8 cellular contexts compared by ENCODE assay signal in genomic region chr21:39184050-39184980, GRCh38. TPM values are rescaled to one million over a fixed set of nuclear protein-coding genes. Genes with fewer than 3 reads are reported as not detected.
DNase-seq lines count a peak whose midpoint lies in the region; ATAC-seq and TF ChIP-seq lines count a peak whose summit lies in the region.

No MANE protein-coding gene starts in this region.

- peaks cover 3% of the 10 kb centered on the region for H3K27me3 Mint-ChIP-seq in brain

- H3K4me1 ChIP-seq in DND-41 (ENCODE audit: insufficient read depth, low read length) (peaks cover 41% of the 10 kb centered on the region), Loucy (ENCODE audit: insufficient read depth, low read length, poor library complexity, severe bottlenecking) (peaks cover 39% of the 10 kb centered on the region), uterus (no peaks in the 10 kb centered on the region)

- H3K9ac ChIP-seq in DND-41 (ENCODE audit: low read depth, low read length) (peak overlapping the region; percentile 85), Loucy (ENCODE audit: low read depth, low read length, poor library complexity, severe bottlenecking) (peak overlapping the region; percentile 81)

- DNase-seq in DND-41 = no peak
- peak; percentile 3 to 19 for DNase-seq in lung microvascular endothelial cell (ENCODE audit: low read depth in 2 of 2)
- no peak for DNase-seq in uterus
- DNase-seq in islet precursor cell = no peak

- no peaks in the 10 kb centered on the region for H3F3A ChIP-seq in Loucy (ENCODE audit: low read depth)

- H3K4me2 ChIP-seq in DND-41 (ENCODE audit: insufficient read depth, low read length) (peak overlapping the region; percentile 89), Loucy (ENCODE audit: low read depth, low read length, poor library complexity, severe bottlenecking) (peak overlapping the region; percentile 94)

- H3K27ac Mint-ChIP-seq in brain = peak overlapping the region; percentile 80 to 98 (median 86)

- H4K20me1 ChIP-seq in DND-41 (ENCODE audit: insufficient read depth, low read length) (peaks cover 14% of the 10 kb centered on the region; the same call in 1 of the 2 replicates), Loucy (ENCODE audit: insufficient read depth, low read length, poor library complexity, severe bottlenecking) (peaks cover 26% of the 10 kb centered on the region)

- peaks cover 0 to 2% (median 0%) of the 10 kb centered on the region in 5 experiments for H3K9me3 Mint-ChIP-seq in brain

- H3K9me2 ChIP-seq in Loucy (replicated peaks; ENCODE audit: low read depth, low read length) = no peaks in the 10 kb centered on the region

- H3K79me2 ChIP-seq in DND-41 (ENCODE audit: insufficient read depth, low read length) (peaks cover 37% of the 10 kb centered on the region), Loucy (ENCODE audit: insufficient read depth, low read length) (peaks cover 53% of the 10 kb centered on the region)

- H3K36me3 Mint-ChIP-seq in brain = peaks cover 15% of the 10 kb centered on the region

- H3K4me1 Mint-ChIP-seq in brain = peaks cover 52% of the 10 kb centered on the region

- ATAC-seq in DND-41 (ENCODE audit: insufficient read depth, low read depth) (no peak), HG02852 (IDR thresholded peaks at IDR 0.05; ENCODE audit: unreplicated experiment) (no peak), HG02759 (IDR thresholded peaks at IDR 0.05; ENCODE audit: unreplicated experiment) (no peak)

- H3K27ac ChIP-seq in DND-41 (ENCODE audit: low read length) (peak overlapping the region; percentile 91), uterus (peak overlapping the region; percentile 94 to 95)

- H3K4me3 ChIP-seq in DND-41 (ENCODE audit: low read depth in 1 of 2, low read length in 2 of 2) = peak overlapping the region; percentile 89 to 97; a peak in 3 of 4 replicates
- H3K4me3 ChIP-seq in Loucy (ENCODE audit: low read length, poor library complexity, severe bottlenecking) = peak overlapping the region; percentile 88
- peak overlapping the region; percentile 76 to 83 for H3K4me3 ChIP-seq in uterus

- peak in 1 of 2 donors; percentile 9 for TF ChIP-seq POLR2A in uterus (IDR thresholded peaks at IDR 0.05)

- peak overlapping the region; percentile 95 to 99 (median 96) for H3K4me3 Mint-ChIP-seq in brain

- intact Hi-C loops in uterus (cut with DNase I; ENCODE audit: low total_unique reads) = loop anchor here (10.0 kb wide), 1 partner anchor 200 kb away; a partner anchor contains a TSS

- H2AFZ ChIP-seq in DND-41 (ENCODE audit: low read depth, low read length) = peak overlapping the region; percentile 92
- H2AFZ ChIP-seq in Loucy (ENCODE audit: low read length) = peak overlapping the region; percentile 87

- H3K9me3 ChIP-seq in DND-41 (ENCODE audit: insufficient read depth, low read length, severe bottlenecking) (no peaks in the 10 kb centered on the region), Loucy (ENCODE audit: insufficient read depth, low read depth, low read length) (no peaks in the 10 kb centered on the region), uterus (no peaks in the 10 kb centered on the region)

- H3K27me3 ChIP-seq in DND-41 (ENCODE audit: insufficient read depth, low read length, poor library complexity) (no peaks in the 10 kb centered on the region), Loucy (ENCODE audit: insufficient read depth, low read length, poor library complexity, severe bottlenecking) (no peaks in the 10 kb centered on the region), uterus (no peaks in the 10 kb centered on the region)

- TF ChIP-seq CTCF in DND-41 (IDR thresholded peaks at IDR 0.05; ENCODE audit: borderline replicate concordance, extremely low read depth, low read length, poor library complexity, severe bottlenecking) = no peak
- no peak for TF ChIP-seq CTCF in Loucy (conservative IDR thresholded peaks at IDR 0.05; ENCODE audit: low read length)
- TF ChIP-seq CTCF in brain (conservative IDR thresholded peaks at IDR 0.05) = peak in 1 of 2 experiments; percentile 13
- no peak for TF ChIP-seq CTCF in uterus (IDR thresholded peaks at IDR 0.05)

- H3K36me3 ChIP-seq in DND-41 (ENCODE audit: insufficient read depth, low read length) (peaks cover 19% of the 10 kb centered on the region), Loucy (ENCODE audit: insufficient read depth, low read length) (no peaks in the 10 kb centered on the region), uterus (no peaks in the 10 kb centered on the region)

RNA-seq across cellular contexts. Expression of gene PSMG1, which starts 1.1 kb away (rescaled TPM):
- 51.1 TPM for polyA plus RNA-seq in brain (ENCODE audit: insufficient read depth, low read depth, low replicate concordance)
- total RNA-seq in lung microvascular endothelial cell (57.3 and 58.9 TPM in 2 replicates), uterus (10 to 100 TPM; 21.0 to 33.8 (median 23.4) TPM)

Comparison
In these comparisons a context has a peak if more than half of its experiments do, and no peak if none do; other contexts are left out.
1. DNase-seq: peak in lung microvascular endothelial cell (2 of 2); none in DND-41 (single experiment), uterus (0 of 2) and islet precursor cell (single experiment).
2. Peak in every context shown above with its lines, with median percentiles within 50 percentile points of each other: H3K4me3 ChIP-seq.